In genomic region chr2:43569921-43570320, GRCh38 we compare ENCODE assay signal across 14 cellular contexts. TPM values are rescaled to one million over a fixed set of nuclear protein-coding genes. Genes with fewer than 3 reads are reported as not detected.
A peak's percentile ranks its signal among the peaks of the same experiment; 100 is the strongest.
DNase-seq lines count a peak whose midpoint lies in the region; ATAC-seq, FAIRE-seq and TF ChIP-seq lines count a peak whose summit lies in the region.
"Had no signal": no experiment of that assay in that cellular context is flagged by ENCODE, and none has a peak within 500 bp of the region (broad histone marks: within the 10 kb centered on the region; RNA-seq: fewer than 3 reads in every experiment).

No MANE protein-coding gene starts in this region.

- H3K4me3 ChIP-seq in GM12878 (no peak overlapping the region), uterus (no peak overlapping the region), ovary (no peak overlapping the region)
- H3K4me3 ChIP-seq in effector memory CD4-positive, alpha-beta T cell (ENCODE audit: insufficient read depth, low read depth, low read length, poor library complexity, severe bottlenecking): no peak overlapping the region
- H3K4me3 ChIP-seq: ascending aorta, mucosa of descending colon had no signal

- peak; percentile 79 to 90; a peak in 2 of 4 replicates for TF ChIP-seq EP300 in GM12878 (IDR thresholded peaks at IDR 0.05; ENCODE audit: borderline replicate concordance in 1 of 2, control insufficient read depth in 1 of 2, low read depth in 2 of 2, low read length in 2 of 2)
- TF ChIP-seq EP300 in ovary (IDR thresholded peaks at IDR 0.05): no peak

- no TSS peak for BruUV-seq in GM12878 (replicated peaks; lab: Mats Ljungman, UMichigan)

- peak overlapping the region; percentile 44; the same call in 1 of the 2 replicates for H3K4me2 ChIP-seq in GM12878 (ENCODE audit: control insufficient read depth, insufficient read depth)

- TF ChIP-seq CTCF in GM12878 (IDR thresholded peaks at IDR 0.05 in 2 of 3, conservative IDR thresholded peaks at IDR 0.05 in 1 of 3; ENCODE audit: control insufficient read depth in 2 of 3, extremely low read depth in 1 of 3, insufficient read depth in 1 of 3, low read depth in 3 of 3, low read length in 3 of 3) (no peak), uterus (IDR thresholded peaks at IDR 0.05) (no peak), ovary (IDR thresholded peaks at IDR 0.05) (no peak)

- H4K20me1 ChIP-seq in GM12878 (ENCODE audit: control insufficient read depth, insufficient read depth): no peaks in the 10 kb centered on the region

- no peak overlapping the region for H3K9ac ChIP-seq in GM12878 (ENCODE audit: control insufficient read depth, insufficient read depth, low read length)

- TF ChIP-seq POLR2A in GM12878 (IDR thresholded peaks at IDR 0.05; ENCODE audit: low read depth, low read length) (no peak), uterus (IDR thresholded peaks at IDR 0.05) (no peak), ovary (IDR thresholded peaks at IDR 0.05) (no peak)

- in situ Hi-C loops in GM12878 (cut with MboI): no loop called here

- peak; percentile 92 for FAIRE-seq in GM12878 (lab: Jason Lieb, UNC)
- FAIRE-seq: HTR-8/SVneo had no signal

- POLR2A ChIA-PET in activated CD4-positive, alpha-beta T cell treated with anti-CD3 and anti-CD28 coated beads, Interleukin-2, amount 10 ng/mL, durations not matched to agents 7 days and 5 days (lab: Charles Lee): no interaction called here
- POLR2A ChIA-PET in GM12878 (lab: Charles Lee): interaction anchor here (0.9 to 2.7 kb wide), 4 partner anchors 10 to 818 kb away, joined by 3 to 15 read pairs (median 4); no protein-coding TSS in a partner anchor

- 29% methylated on average over 3 of the region's 3 CpGs for WGBS in GM12878 (ENCODE audit: insufficient coverage, insufficient replicate concordance, low lambda C conversion rate, missing lambda C conversion rate)
- WGBS in ovary, 3 donors: 86 to 97% (median 93%) methylated on average over 3 of the region's 3 CpGs

- intact Hi-C loops in GM12878 (cut with micrococcal nuclease; ENCODE audit: unreplicated experiment) (loop anchor here (10.0 kb wide), 1 partner anchor 345 kb away; the partner anchor contains the start of gene ZFP36L2), uterus (cut with DNase I; ENCODE audit: low total_unique reads) (no loop called here), ovary (cut with DNase I) (loop anchor here in 1 of 4 donors (10.0 kb wide), 1 partner anchor 745 kb away; no protein-coding TSS in a partner anchor)

- peaks cover 30% of the 10 kb centered on the region for H3K4me1 Mint-ChIP-seq in activated CD4-positive, alpha-beta T cell treated with anti-CD3 and anti-CD28 coated beads, Interleukin-2, amount 10 ng/mL, durations not matched to agents 7 days and 5 days
- H3K4me1 Mint-ChIP-seq: WTC11 had no signal

- TF ChIP-seq RAD21 in GM12878 (IDR thresholded peaks at IDR 0.05; ENCODE audit: insufficient read depth, low read depth, low read length): no peak

- ATAC-seq in GM21390 (IDR thresholded peaks at IDR 0.05; ENCODE audit: unreplicated experiment) (peak; percentile 73), HG03280 (IDR thresholded peaks at IDR 0.05; ENCODE audit: unreplicated experiment) (peak; percentile 81), GM12878 (peak; percentile 93)
- ATAC-seq: mucosa of descending colon, Panc1, WTC11 had no signal

- CTCF ChIA-PET in activated CD4-positive, alpha-beta T cell treated with anti-CD3 and anti-CD28 coated beads, Interleukin-2, amount 10 ng/mL, durations not matched to agents 7 days and 5 days (lab: Charles Lee): interaction anchor here (0.5 to 1.9 kb wide), 5 partner anchors 9 to 412 kb away, joined by 3 to 7 read pairs (median 4); partner anchors contain the start of gene THADA
- CTCF ChIA-PET in GM12878 (lab: Yijun Ruan, JAX): interaction anchor here (0.8 to 7.7 kb wide), 14 partner anchors 8 to 759 kb away, joined by 3 to 84 read pairs (median 3); partner anchors contain the start of gene THADA

- H2AFZ ChIP-seq in GM12878 (ENCODE audit: control insufficient read depth, low read depth, low read length): no peak overlapping the region

- no peak overlapping the region for H3K27ac Mint-ChIP-seq in activated CD4-positive, alpha-beta T cell treated with anti-CD3 and anti-CD28 coated beads, Interleukin-2, amount 10 ng/mL, durations not matched to agents 7 days and 5 days
- H3K27ac Mint-ChIP-seq: WTC11 had no signal

- peak; percentile 14 for DNase-seq in activated CD4-positive, alpha-beta T cell treated with anti-CD3 and anti-CD28 coated beads, Interleukin-2, amount 10 ng/mL, durations not matched to agents 7 days and 5 days
- no peak for DNase-seq in activated CD4-positive, alpha-beta T cell treated with anti-CD3 and anti-CD28 coated beads for 1 hour
- peak; percentile 57 for DNase-seq in GM12878 (ENCODE audit: low read depth, low spot score)
- no peak for DNase-seq in uterus
- no peak for DNase-seq in effector memory CD4-positive, alpha-beta T cell
- DNase-seq in ovary: no peak
- DNase-seq: mucosa of descending colon, NCI-H2081 had no signal

- H3K27me3 ChIP-seq in GM12878 (replicated peaks in 1 of 2; ENCODE audit: control insufficient read depth in 2 of 2, insufficient read depth in 2 of 2, low read length in 1 of 2) (no peaks in the 10 kb centered on the region), uterus (no peaks in the 10 kb centered on the region), ovary (no peaks in the 10 kb centered on the region)
- H3K27me3 ChIP-seq in effector memory CD4-positive, alpha-beta T cell (replicated peaks; ENCODE audit: control insufficient read depth, insufficient read depth, low read length, poor library complexity, severe bottlenecking): no peaks in the 10 kb centered on the region
- H3K27me3 ChIP-seq: ascending aorta had no signal

- H3K36me3 Mint-ChIP-seq in activated CD4-positive, alpha-beta T cell treated with anti-CD3 and anti-CD28 coated beads, Interleukin-2, amount 10 ng/mL, durations not matched to agents 7 days and 5 days (ENCODE audit: low read depth): peaks cover 52% of the 10 kb centered on the region

- no peaks in the 10 kb centered on the region for H3K79me2 ChIP-seq in GM12878 (ENCODE audit: control insufficient read depth, insufficient read depth, low read length)

- H3K27ac ChIP-seq in GM12878 (ENCODE audit: control insufficient read depth, insufficient read depth) (peak overlapping the region; percentile 50), uterus (no peak overlapping the region), ovary (no peak overlapping the region)
- H3K27ac ChIP-seq in effector memory CD4-positive, alpha-beta T cell (ENCODE audit: insufficient read depth, low read length, poor library complexity, severe bottlenecking): no peak overlapping the region
- H3K27ac ChIP-seq: ascending aorta had no signal

- H3K9me3 Mint-ChIP-seq in activated CD4-positive, alpha-beta T cell treated with anti-CD3 and anti-CD28 coated beads, Interleukin-2, amount 10 ng/mL, durations not matched to agents 7 days and 5 days: no peaks in the 10 kb centered on the region
- H3K9me3 Mint-ChIP-seq: WTC11 had no signal

- H3K4me3 Mint-ChIP-seq in activated CD4-positive, alpha-beta T cell treated with anti-CD3 and anti-CD28 coated beads, Interleukin-2, amount 10 ng/mL, durations not matched to agents 7 days and 5 days: no peak overlapping the region
- H3K4me3 Mint-ChIP-seq: WTC11 had no signal

- H3K36me3 ChIP-seq in GM12878 (ENCODE audit: control insufficient read depth in 2 of 2, insufficient read depth in 2 of 2, low read length in 1 of 2) (peaks cover 1 to 26% of the 10 kb centered on the region in 2 experiments; a peak in 3 of 4 replicates), uterus (no peaks in the 10 kb centered on the region), ovary (no peaks in the 10 kb centered on the region)
- peaks cover 40% of the 10 kb centered on the region for H3K36me3 ChIP-seq in effector memory CD4-positive, alpha-beta T cell (ENCODE audit: control insufficient read depth, insufficient read depth, low read length)

- RAD21 ChIA-PET in GM12878 (lab: Charles Lee; ENCODE audit: unreplicated experiment): interaction anchor here (0.9 to 2.0 kb wide), 10 partner anchors 10 to 622 kb away, joined by 3 to 20 read pairs (median 4); no protein-coding TSS in a partner anchor

- SMC1A ChIA-PET in GM12878 (lab: Charles Lee; ENCODE audit: uncharacterized antibody, unreplicated experiment): interaction anchor here (0.7 to 5.9 kb wide), 12 partner anchors 10 to 623 kb away, joined by 3 to 66 read pairs (median 4); partner anchors contain the start of gene THADA

- H3K9me3 ChIP-seq in GM12878 (replicated peaks; ENCODE audit: control insufficient read depth, insufficient read depth, low read length) (no peaks in the 10 kb centered on the region), uterus (no peaks in the 10 kb centered on the region), ovary (no peaks in the 10 kb centered on the region)
- no peaks in the 10 kb centered on the region for H3K9me3 ChIP-seq in effector memory CD4-positive, alpha-beta T cell (ENCODE audit: control insufficient read depth, low read length)
- H3K9me3 ChIP-seq: ascending aorta, mucosa of descending colon had no signal

- no peaks in the 10 kb centered on the region for H3K27me3 Mint-ChIP-seq in activated CD4-positive, alpha-beta T cell treated with anti-CD3 and anti-CD28 coated beads, Interleukin-2, amount 10 ng/mL, durations not matched to agents 7 days and 5 days

- H3K4me1 ChIP-seq in GM12878 (ENCODE audit: control insufficient read depth, insufficient read depth, low read length) (peaks cover 24% of the 10 kb centered on the region), uterus (no peaks in the 10 kb centered on the region), ovary (ENCODE audit: insufficient read depth) (no peaks in the 10 kb centered on the region)
- H3K4me1 ChIP-seq in effector memory CD4-positive, alpha-beta T cell (ENCODE audit: control insufficient read depth, insufficient read depth, low read length, poor library complexity, severe bottlenecking): peaks cover 3% of the 10 kb centered on the region
- H3K4me1 ChIP-seq: ascending aorta had no signal

RNA-seq across cellular contexts. Expression of gene THADA, which starts 25.9 kb away (rescaled TPM):
- total RNA-seq in activated CD4-positive, alpha-beta T cell treated with anti-CD3 and anti-CD28 coated beads, Interleukin-2, amount 10 ng/mL, durations not matched to agents 7 days and 5 days: 10 to 100 TPM; 26.2 to 32.2 TPM
- total RNA-seq in GM12878 (2013; cell fraction: nucleolus; rRNA removed): 137 and 153 TPM in 2 replicates
- 24.5 and 28.4 TPM in 2 replicates for total RNA-seq in GM12878 (2014; rRNA removed)
- 22.7 and 28.0 TPM in 2 replicates for total RNA-seq in GM12878 (2014; rRNA removed; fragmentation: Illumina TruSeq; extraction: Trizol)
- 32.6 and 33.2 TPM in 2 replicates for total RNA-seq in GM12878 (2021)
- polyA plus RNA-seq in GM12878 (2011; ENCODE audit: low read depth): 9.0 TPM
- 22.2 and 23.6 TPM in 2 replicates for polyA plus RNA-seq in GM12878 (2011; rRNA removed)
- 28.3 and 29.9 TPM in 2 replicates for polyA plus RNA-seq in GM12878 (2011; cell fraction: cytosol; rRNA removed)
- polyA plus RNA-seq in GM12878 (2011; cell fraction: nucleus; rRNA removed): 54.5 and 75.9 TPM in 2 replicates
- polyA plus RNA-seq in GM12878 (2012): 10.3 and 10.9 TPM in 2 replicates
- polyA plus RNA-seq in GM12878 (2014; fragmentation: Illumina TruSeq; extraction: Trizol): 21.6 and 24.5 TPM in 2 replicates
- polyA plus RNA-seq in GM12878 (2014; fragmentation: Nextera tagmentation; extraction: Ambion mirVana): 10 to 100 TPM; 17.0 to 17.5 TPM
- polyA plus RNA-seq in GM12878 (2014; rRNA removed): 14.6 and 17.9 TPM in 2 replicates
- 10 to 100 TPM; 26.4 to 29.2 TPM for polyA plus RNA-seq in GM12878 (2016; fragmentation: Nextera tagmentation; extraction: Ambion mirVana)
- 102 and 124 TPM in 2 replicates for polyA minus RNA-seq in GM12878 (2011; rRNA and poly(A)+ RNA removed)
- polyA minus RNA-seq in GM12878 (2011; cell fraction: cytosol; rRNA and poly(A)+ RNA removed): 20.2 and 22.7 TPM in 2 replicates
- 56.2 and 102 TPM in 2 replicates for polyA minus RNA-seq in GM12878 (2011; cell fraction: nucleus; rRNA and poly(A)+ RNA removed)
- 10 to 100 TPM; 31.2 to 68.8 (median 54.9) TPM for total RNA-seq in uterus
- 10 to 100 TPM; 24.8 to 46.8 (median 31.6) TPM for total RNA-seq in ovary
- 10 to 100 TPM; 14.0 to 20.5 TPM for polyA plus RNA-seq in ovary

Comparison
In these comparisons a context has a peak if more than half of its experiments do, and no peak if none do; other contexts are left out.
1. DNase-seq: peak in activated CD4-positive, alpha-beta T cell treated with anti-CD3 and anti-CD28 coated beads, Interleukin-2, amount 10 ng/mL, durations not matched to agents 7 days and 5 days (single experiment) and GM12878 (single experiment); none in activated CD4-positive, alpha-beta T cell treated with anti-CD3 and anti-CD28 coated beads for 1 hour (single experiment), uterus (0 of 2), effector memory CD4-positive, alpha-beta T cell (0 of 3) and ovary (0 of 5).
2. Peak in every context shown above with its lines, with median percentiles within 50 percentile points of each other: ATAC-seq.